ENCODE assay signal across 14 cellular contexts in genomic region chr2:174442546-174443510, GRCh38. TPM values are rescaled to one million over a fixed set of nuclear protein-coding genes. Genes with fewer than 3 reads are reported as not detected.
DNase-seq lines count a peak whose midpoint lies in the region; ATAC-seq and TF ChIP-seq lines count a peak whose summit lies in the region.
"Had no signal": no experiment of that assay in that cellular context is flagged by ENCODE, and none has a peak within 500 bp of the region (broad histone marks: within the 10 kb centered on the region; RNA-seq: fewer than 3 reads in every experiment).

No MANE protein-coding gene starts in this region.

- peaks cover 19% of the 10 kb centered on the region for H3K36me3 Mint-ChIP-seq in activated CD4-positive, alpha-beta T cell treated with anti-CD3 and anti-CD28 coated beads, Interleukin-2, amount 10 ng/mL, durations not matched to agents 24 days and 14 days (ENCODE audit: low read depth)
- H3K36me3 Mint-ChIP-seq in activated T-helper 2 cell treated with anti-CD3 and anti-CD28 coated beads, Interferon-gamma antibody, Interleukin-2, Interleukin-4, amounts not matched to agents 10 μg/mL and 5 μg/mL and 100 μg/mL, durations not matched to agents 14 hours and 24 hours and 36 hours (ENCODE audit: low read depth): peaks cover 6% of the 10 kb centered on the region

- TF ChIP-seq CTCF in AG04450 (IDR thresholded peaks at IDR 0.05; ENCODE audit: low read depth, low read length): no peak

- ATAC-seq in HG02678 (IDR thresholded peaks at IDR 0.05; ENCODE audit: unreplicated experiment): no peak

- CTCF ChIA-PET in AG04450 (lab: Charles Lee): interaction anchor here (0.6 to 1.0 kb wide), 3 partner anchors 20 to 1050 kb away, joined by 3 to 4 read pairs (median 4); no protein-coding TSS in a partner anchor

- H3K27ac Mint-ChIP-seq in activated CD4-positive, alpha-beta T cell treated with anti-CD3 and anti-CD28 coated beads, Interleukin-2, amount 10 ng/mL, durations not matched to agents 24 days and 14 days: no peak overlapping the region
- no peak overlapping the region for H3K27ac Mint-ChIP-seq in activated T-helper 2 cell treated with anti-CD3 and anti-CD28 coated beads, Interferon-gamma antibody, Interleukin-2, Interleukin-4, amounts not matched to agents 10 μg/mL and 5 μg/mL and 100 μg/mL, durations not matched to agents 14 hours and 24 hours and 36 hours
- H3K27ac Mint-ChIP-seq: CD4-positive, CD25-positive, alpha-beta regulatory T cell had no signal

- no peaks in the 10 kb centered on the region for H3K4me1 Mint-ChIP-seq in activated CD4-positive, alpha-beta T cell treated with anti-CD3 and anti-CD28 coated beads, Interleukin-2, amount 10 ng/mL, durations not matched to agents 24 days and 14 days
- H3K4me1 Mint-ChIP-seq in activated T-helper 2 cell treated with anti-CD3 and anti-CD28 coated beads, Interferon-gamma antibody, Interleukin-2, Interleukin-4, amounts not matched to agents 10 μg/mL and 5 μg/mL and 100 μg/mL, durations not matched to agents 14 hours and 24 hours and 36 hours (ENCODE audit: low read depth): no peaks in the 10 kb centered on the region

- no peak overlapping the region for H3K4me3 ChIP-seq in AG04450 (ENCODE audit: low read depth, low read length)

- POLR2A ChIA-PET in AG04450 (lab: Yijun Ruan, JAX): no interaction called here

- no peaks in the 10 kb centered on the region for H3K27me3 Mint-ChIP-seq in activated CD4-positive, alpha-beta T cell treated with anti-CD3 and anti-CD28 coated beads, Interleukin-2, amount 10 ng/mL, durations not matched to agents 24 days and 14 days
- H3K27me3 Mint-ChIP-seq in activated T-helper 2 cell treated with anti-CD3 and anti-CD28 coated beads, Interferon-gamma antibody, Interleukin-2, Interleukin-4, amounts not matched to agents 10 μg/mL and 5 μg/mL and 100 μg/mL, durations not matched to agents 14 hours and 24 hours and 36 hours (ENCODE audit: low read depth): no peaks in the 10 kb centered on the region
- H3K27me3 Mint-ChIP-seq: CD4-positive, CD25-positive, alpha-beta regulatory T cell had no signal

- H3K27me3 ChIP-seq in AG04450 (ENCODE audit: control insufficient read depth, insufficient read depth, low read length): no peaks in the 10 kb centered on the region

- H3K27ac ChIP-seq in AG04450 (ENCODE audit: low read depth, low read length): peak overlapping the region; percentile 48

- no peaks in the 10 kb centered on the region for H3K9me3 ChIP-seq in AG04450 (ENCODE audit: control insufficient read depth, insufficient read depth, low read length)

- H3K9me3 Mint-ChIP-seq in activated CD4-positive, alpha-beta T cell treated with anti-CD3 and anti-CD28 coated beads, Interleukin-2, amount 10 ng/mL, durations not matched to agents 24 days and 14 days: no peaks in the 10 kb centered on the region
- no peaks in the 10 kb centered on the region for H3K9me3 Mint-ChIP-seq in activated T-helper 2 cell treated with anti-CD3 and anti-CD28 coated beads, Interferon-gamma antibody, Interleukin-2, Interleukin-4, amounts not matched to agents 10 μg/mL and 5 μg/mL and 100 μg/mL, durations not matched to agents 14 hours and 24 hours and 36 hours
- H3K9me3 Mint-ChIP-seq: CD4-positive, CD25-positive, alpha-beta regulatory T cell had no signal

- H3K4me3 Mint-ChIP-seq in activated CD4-positive, alpha-beta T cell treated with anti-CD3 and anti-CD28 coated beads, Interleukin-2, amount 10 ng/mL, durations not matched to agents 24 days and 14 days: no peak overlapping the region
- no peak overlapping the region for H3K4me3 Mint-ChIP-seq in activated T-helper 2 cell treated with anti-CD3 and anti-CD28 coated beads, Interferon-gamma antibody, Interleukin-2, Interleukin-4, amounts not matched to agents 10 μg/mL and 5 μg/mL and 100 μg/mL, durations not matched to agents 14 hours and 24 hours and 36 hours (ENCODE audit: low read depth)
- H3K4me3 Mint-ChIP-seq: CD4-positive, CD25-positive, alpha-beta regulatory T cell had no signal

- DNase-seq in AG04450 (ENCODE audit: low read depth, low spot score) (peak; percentile 64), HS-5 (ENCODE audit: low read depth) (peak; percentile 84), amniotic stem cell (lab: John Stamatoyannopoulos, UW) (peak; percentile 37), iPS-NIHi11 (ENCODE audit: low spot score) (peak; percentile 27), NCI-H128 (lab: John Stamatoyannopoulos, UW; ENCODE audit: unreplicated experiment) (no peak)
- no peak for DNase-seq in activated CD4-positive, alpha-beta T cell treated with anti-CD3 and anti-CD28 coated beads, Interleukin-2, amount 10 ng/mL, durations not matched to agents 24 days and 14 days
- no peak for DNase-seq in activated T-helper 2 cell treated with anti-CD3 and anti-CD28 coated beads, Interferon-gamma antibody, Interleukin-2, Interleukin-4, amounts not matched to agents 10 μg/mL and 5 μg/mL and 100 μg/mL, durations not matched to agents 14 hours and 24 hours and 36 hours (ENCODE audit: low spot score)
- DNase-seq: activated effector memory CD4-positive, alpha-beta T cell treated with anti-CD3 and anti-CD28 coated beads, Interleukin-2, amount 50 U/mL, for 16 hours; CD4-positive, CD25-positive, alpha-beta regulatory T cell; H7; NCI-H510A; stimulated activated CD4-positive, alpha-beta T cell treated with anti-CD3 and anti-CD28 coated beads, Interleukin-1b, Interleukin-23, amount 100 ng/mL, for 48 hours; substantia nigra had no signal

- intact Hi-C loops in activated CD4-positive, alpha-beta T cell treated with anti-CD3 and anti-CD28 coated beads, Interleukin-2, amount 10 ng/mL, durations not matched to agents 24 days and 14 days (cut with micrococcal nuclease): no loop called here
- intact Hi-C loops in activated T-helper 2 cell treated with anti-CD3 and anti-CD28 coated beads, Interferon-gamma antibody, Interleukin-2, Interleukin-4, amounts not matched to agents 10 μg/mL and 5 μg/mL and 100 μg/mL, durations not matched to agents 14 hours and 24 hours and 36 hours (cut with micrococcal nuclease): no loop called here

RNA-seq across cellular contexts. Expression of gene GPR155, which starts 44.0 kb away (rescaled TPM):
- 3.8 and 5.4 TPM in 2 replicates for polyA plus RNA-seq in AG04450 (2011; rRNA removed)
- polyA minus RNA-seq in AG04450 (2011; rRNA and poly(A)+ RNA removed): 1.9 and 2.7 TPM in 2 replicates
- total RNA-seq in activated CD4-positive, alpha-beta T cell treated with anti-CD3 and anti-CD28 coated beads, Interleukin-2, amount 10 ng/mL, durations not matched to agents 24 days and 14 days: 3.1 and 3.6 TPM in 2 replicates
- total RNA-seq in activated T-helper 2 cell treated with anti-CD3 and anti-CD28 coated beads, Interferon-gamma antibody, Interleukin-2, Interleukin-4, amounts not matched to agents 10 μg/mL and 5 μg/mL and 100 μg/mL, durations not matched to agents 14 hours and 24 hours and 36 hours: 0.94 and 1.1 TPM in 2 replicates

RNA-seq across cellular contexts. Expression of gene SCRN3, which starts 47.3 kb away (rescaled TPM):
- 16.7 and 22.8 TPM in 2 replicates for polyA plus RNA-seq in AG04450 (2011; rRNA removed)
- 7.4 and 10.6 TPM in 2 replicates for polyA minus RNA-seq in AG04450 (2011; rRNA and poly(A)+ RNA removed)
- 18.2 and 19.0 TPM in 2 replicates for total RNA-seq in activated CD4-positive, alpha-beta T cell treated with anti-CD3 and anti-CD28 coated beads, Interleukin-2, amount 10 ng/mL, durations not matched to agents 24 days and 14 days
- total RNA-seq in activated T-helper 2 cell treated with anti-CD3 and anti-CD28 coated beads, Interferon-gamma antibody, Interleukin-2, Interleukin-4, amounts not matched to agents 10 μg/mL and 5 μg/mL and 100 μg/mL, durations not matched to agents 14 hours and 24 hours and 36 hours: 17.3 and 17.4 TPM in 2 replicates

Comparison
In these comparisons a context has a peak if more than half of its experiments do, and no peak if none do; other contexts are left out.
1. DNase-seq: peak in AG04450 (single experiment), HS-5 (single experiment), amniotic stem cell (single experiment) and iPS-NIHi11 (single experiment); none in NCI-H128 (single experiment), activated CD4-positive, alpha-beta T cell treated with anti-CD3 and anti-CD28 coated beads, Interleukin-2, amount 10 ng/mL, durations not matched to agents 24 days and 14 days (single experiment) and activated T-helper 2 cell treated with anti-CD3 and anti-CD28 coated beads, Interferon-gamma antibody, Interleukin-2, Interleukin-4, amounts not matched to agents 10 μg/mL and 5 μg/mL and 100 μg/mL, durations not matched to agents 14 hours and 24 hours and 36 hours (single experiment).